ENCODE assay signal across 1 cellular context in genomic region chr11:79626135-79626748, GRCh38.
TF ChIP-seq lines count a peak whose summit lies in the region.

No MANE protein-coding gene starts in this region.

TF ChIP-seq in SK-N-SH treated with all-trans-retinoic acid at 6 μM for 48 hours, 23 proteins besides CTCF, POLR2A, EP300 and RAD21 (continued from another document):
- TF ChIP-seq TSHZ2 (CRISPR knock-in tag; IDR thresholded peaks at IDR 0.05) (no peak), POU6F1 (CRISPR knock-in tag; IDR thresholded peaks at IDR 0.05; ENCODE audit: borderline replicate concordance, low read depth) (no peak), ZNF70 (CRISPR knock-in tag; IDR thresholded peaks at IDR 0.05) (no peak), ZNF565 (CRISPR knock-in tag; conservative IDR thresholded peaks at IDR 0.05; ENCODE audit: low read depth) (no peak)
